1 cellular context compared by ENCODE assay signal in the genomic region with DNA sequence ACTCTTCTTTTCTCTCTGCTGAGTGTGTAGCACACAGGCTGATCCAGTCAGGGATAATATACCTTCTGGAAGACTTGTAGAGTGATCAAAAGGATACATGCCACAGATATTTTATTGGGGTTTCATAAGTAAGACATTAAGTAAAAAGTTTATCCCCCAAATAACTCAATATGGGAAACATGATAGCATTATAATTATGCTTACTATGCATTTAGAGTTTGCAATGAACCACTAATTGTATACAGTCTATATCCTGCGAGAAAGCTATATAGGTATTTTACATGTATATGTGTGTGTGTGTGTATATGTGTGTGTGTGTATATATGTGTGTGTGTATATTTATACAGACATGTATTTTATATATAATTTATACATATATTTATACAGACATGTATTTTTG.
TF ChIP-seq lines count a peak whose summit lies in the region.

No MANE protein-coding gene starts in this region.

TF ChIP-seq in K562, 482 proteins besides CTCF, POLR2A, EP300 and RAD21:
- TF ChIP-seq FOXO4 (CRISPR knock-in tag; IDR thresholded peaks at IDR 0.05), result no peak
- no peak for TF ChIP-seq ZNF140 (CRISPR knock-in tag; IDR thresholded peaks at IDR 0.05)
- TF ChIP-seq NR0B1 (IDR thresholded peaks at IDR 0.05; ENCODE audit: partially characterized antibody), result no peak
- TF ChIP-seq, protein P1, sequence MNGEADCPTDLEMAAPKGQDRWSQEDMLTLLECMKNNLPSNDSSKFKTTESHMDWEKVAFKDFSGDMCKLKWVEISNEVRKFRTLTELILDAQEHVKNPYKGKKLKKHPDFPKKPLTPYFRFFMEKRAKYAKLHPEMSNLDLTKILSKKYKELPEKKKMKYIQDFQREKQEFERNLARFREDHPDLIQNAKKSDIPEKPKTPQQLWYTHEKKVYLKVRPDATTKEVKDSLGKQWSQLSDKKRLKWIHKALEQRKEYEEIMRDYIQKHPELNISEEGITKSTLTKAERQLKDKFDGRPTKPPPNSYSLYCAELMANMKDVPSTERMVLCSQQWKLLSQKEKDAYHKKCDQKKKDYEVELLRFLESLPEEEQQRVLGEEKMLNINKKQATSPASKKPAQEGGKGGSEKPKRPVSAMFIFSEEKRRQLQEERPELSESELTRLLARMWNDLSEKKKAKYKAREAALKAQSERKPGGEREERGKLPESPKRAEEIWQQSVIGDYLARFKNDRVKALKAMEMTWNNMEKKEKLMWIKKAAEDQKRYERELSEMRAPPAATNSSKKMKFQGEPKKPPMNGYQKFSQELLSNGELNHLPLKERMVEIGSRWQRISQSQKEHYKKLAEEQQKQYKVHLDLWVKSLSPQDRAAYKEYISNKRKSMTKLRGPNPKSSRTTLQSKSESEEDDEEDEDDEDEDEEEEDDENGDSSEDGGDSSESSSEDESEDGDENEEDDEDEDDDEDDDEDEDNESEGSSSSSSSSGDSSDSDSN (IDR thresholded peaks at IDR 0.05; ENCODE audit: borderline replicate concordance in 1 of 2, low read depth in 2 of 2, low read length in 2 of 2), result no peak
- TF ChIP-seq, protein P2, sequence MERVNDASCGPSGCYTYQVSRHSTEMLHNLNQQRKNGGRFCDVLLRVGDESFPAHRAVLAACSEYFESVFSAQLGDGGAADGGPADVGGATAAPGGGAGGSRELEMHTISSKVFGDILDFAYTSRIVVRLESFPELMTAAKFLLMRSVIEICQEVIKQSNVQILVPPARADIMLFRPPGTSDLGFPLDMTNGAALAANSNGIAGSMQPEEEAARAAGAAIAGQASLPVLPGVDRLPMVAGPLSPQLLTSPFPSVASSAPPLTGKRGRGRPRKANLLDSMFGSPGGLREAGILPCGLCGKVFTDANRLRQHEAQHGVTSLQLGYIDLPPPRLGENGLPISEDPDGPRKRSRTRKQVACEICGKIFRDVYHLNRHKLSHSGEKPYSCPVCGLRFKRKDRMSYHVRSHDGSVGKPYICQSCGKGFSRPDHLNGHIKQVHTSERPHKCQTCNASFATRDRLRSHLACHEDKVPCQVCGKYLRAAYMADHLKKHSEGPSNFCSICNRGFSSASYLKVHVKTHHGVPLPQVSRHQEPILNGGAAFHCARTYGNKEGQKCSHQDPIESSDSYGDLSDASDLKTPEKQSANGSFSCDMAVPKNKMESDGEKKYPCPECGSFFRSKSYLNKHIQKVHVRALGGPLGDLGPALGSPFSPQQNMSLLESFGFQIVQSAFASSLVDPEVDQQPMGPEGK (CRISPR knock-in tag; IDR thresholded peaks at IDR 0.05; ENCODE audit: borderline replicate concordance), result no peak
- TF ChIP-seq C11orf30 (IDR thresholded peaks at IDR 0.05; ENCODE audit: low read depth), result peak; percentile 13; the same call in 1 of the 2 replicates
- TF ChIP-seq ZNF75A (CRISPR knock-in tag; IDR thresholded peaks at IDR 0.05), result no peak
